ENCODE assay signal across 8 cellular contexts in genomic region chr1:153727463-153728304, GRCh38. TPM values are rescaled to one million over a fixed set of nuclear protein-coding genes. Genes with fewer than 3 reads are reported as not detected.
DNase-seq lines count a peak whose midpoint lies in the region; ATAC-seq and TF ChIP-seq lines count a peak whose summit lies in the region.

TSS of gene INTS3 (plus strand) at chr1:153728050. CDS start at chr1:153728635, 585 bp downstream.

- H3K27ac ChIP-seq in caudate nucleus (ENCODE audit: low read depth, low read length), result peak within 1 kb of the TSS; percentile 97

- peak within 1 kb of the TSS; percentile 97 for H3K4me3 Mint-ChIP-seq in activated B cell treated with CpG ODN at 0.5 μM for 24 hours
- H3K4me3 Mint-ChIP-seq in immature natural killer cell, result peak within 1 kb of the TSS; percentile 84 to 96 (median 91)

- TF ChIP-seq POLR2A in GM18951 (IDR thresholded peaks at IDR 0.05; ENCODE audit: extremely low read depth, insufficient read depth, insufficient read length), result peak; percentile 88

- no peaks in the 10 kb centered on the region for H3K27me3 Mint-ChIP-seq in activated B cell treated with CpG ODN at 0.5 μM for 24 hours
- peaks cover 4 to 7% (median 6%) of the 10 kb centered on the region in 3 donors for H3K27me3 Mint-ChIP-seq in immature natural killer cell (ENCODE audit: low read depth in 3 of 3)

- POLR2A ChIA-PET in activated B cell treated with CpG ODN at 0.5 μM for 24 hours (lab: Charles Lee), result interaction anchor here (0.5 to 2.8 kb wide), 57 partner anchors 8 to 1958 kb away, joined by 3 to 22 read pairs (median 5); partner anchors contain the start of genes CHTOP, CREB3L4, CRTC2 and GATAD2B

- H3K36me3 Mint-ChIP-seq in activated B cell treated with CpG ODN at 0.5 μM for 24 hours (ENCODE audit: low read depth) (peaks cover 20% of the 10 kb centered on the region), immature natural killer cell (peaks cover 0 to 6% (median 0%) of the 10 kb centered on the region in 3 donors)

- TF ChIP-seq CTCF in activated B cell treated with CpG ODN at 0.5 μM for 24 hours (IDR thresholded peaks at IDR 0.05), result no peak

- no peaks in the 10 kb centered on the region for H3K9me3 Mint-ChIP-seq in activated B cell treated with CpG ODN at 0.5 μM for 24 hours
- H3K9me3 Mint-ChIP-seq in immature natural killer cell, result no peaks in the 10 kb centered on the region

- H3K27ac Mint-ChIP-seq in activated B cell treated with CpG ODN at 0.5 μM for 24 hours, result peak within 1 kb of the TSS; percentile 96
- peak within 1 kb of the TSS; percentile 93 to 97 (median 94) for H3K27ac Mint-ChIP-seq in immature natural killer cell

- in situ Hi-C loops in GM18951 (cut with MboI; ENCODE audit: low sequenced_read_pairs, unreplicated experiment), result no loop called here

- ATAC-seq in HG03196 (IDR thresholded peaks at IDR 0.05; ENCODE audit: unreplicated experiment) (peak; percentile 93), activated B cell treated with CpG ODN at 0.5 μM for 24 hours (ENCODE audit: low read depth) (peak; percentile 96)

- DNase-seq in AG08396 (ENCODE audit: low spot score) (peak; percentile 98), NCI-H345 (lab: John Stamatoyannopoulos, UW) (peak; percentile 100), activated B cell treated with CpG ODN at 0.5 μM for 24 hours (peak; percentile 90), caudate nucleus (lab: John Stamatoyannopoulos, UW) (peak; percentile 88 to 100 (median 99)), immature natural killer cell (peak; percentile 99 to 100 (median 99)), smooth muscle cell of the brain vasculature (ENCODE audit: low read depth, low spot score) (peak; percentile 99)

- intact Hi-C loops in activated B cell treated with CpG ODN at 0.5 μM for 24 hours (cut with micrococcal nuclease), result loop anchor here (1.0 to 5.0 kb wide), 5 partner anchors 56 to 830 kb away; partner anchors contain the start of genes RPS27 and UBE2Q1

- CTCF ChIA-PET in activated B cell treated with CpG ODN at 0.5 μM for 24 hours (lab: Charles Lee), result interaction anchor here (1.0 kb wide), 1 partner anchor 20 kb away, joined by 3 read pairs; no protein-coding TSS in a partner anchor

- H3K4me1 Mint-ChIP-seq in activated B cell treated with CpG ODN at 0.5 μM for 24 hours, result peaks cover 39% of the 10 kb centered on the region
- H3K4me1 Mint-ChIP-seq in immature natural killer cell, result peaks cover 25 to 40% of the 10 kb centered on the region in 2 donors

RNA-seq across cellular contexts. Expression of gene INTS3, which starts in this region (rescaled TPM):
- 81.1 and 88.6 TPM in 2 replicates for total RNA-seq in activated B cell treated with CpG ODN at 0.5 μM for 24 hours
- 10 to 100 TPM in 1 of 3 donors, 1 to 10 TPM in 2; 7.5 to 14.5 (median 7.9) TPM for polyA plus RNA-seq in immature natural killer cell

Comparison
In these comparisons a context has a peak if more than half of its experiments do, and no peak if none do; other contexts are left out.
1. Peak in every context shown above with its lines: DNase-seq, ATAC-seq and H3K27ac ChIP-seq.